In the genomic region with DNA sequence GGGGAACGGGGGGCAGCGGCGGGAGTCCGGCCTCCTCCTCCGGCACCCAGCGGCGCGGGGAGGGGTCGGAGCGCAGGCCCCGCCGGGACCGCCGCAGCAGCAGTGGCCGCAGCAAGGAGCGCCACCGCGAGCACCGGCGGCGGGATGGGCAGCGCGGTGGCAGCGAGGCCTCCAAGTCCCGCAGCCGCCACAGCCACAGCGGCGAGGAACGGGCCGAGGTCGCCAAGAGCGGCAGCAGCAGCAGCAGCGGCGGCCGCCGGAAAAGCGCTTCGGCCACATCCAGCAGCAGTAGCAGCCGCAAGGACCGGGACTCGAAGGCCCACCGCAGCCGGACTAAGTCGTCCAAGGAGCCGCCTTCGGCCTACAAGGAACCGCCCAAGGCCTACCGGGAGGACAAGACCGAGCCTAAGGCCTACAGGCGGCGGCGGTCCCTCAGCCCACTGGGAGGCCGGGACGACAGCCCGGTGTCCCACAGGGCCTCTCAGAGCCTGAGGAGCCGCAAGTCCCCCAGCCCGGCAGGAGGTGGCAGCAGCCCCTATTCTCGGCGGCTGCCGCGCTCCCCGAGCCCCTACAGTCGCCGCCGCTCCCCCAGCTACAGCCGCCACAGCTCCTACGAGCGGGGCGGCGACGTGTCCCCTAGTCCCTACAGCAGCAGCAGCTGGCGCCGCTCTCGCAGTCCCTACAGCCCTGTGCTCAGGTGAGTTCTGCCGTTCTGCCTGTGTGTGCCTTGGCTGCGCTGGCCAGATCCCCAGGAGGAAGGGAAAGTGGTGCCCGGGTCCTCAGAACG, we compare ENCODE assay signal across 8 cellular contexts. TPM values are rescaled to one million over a fixed set of nuclear protein-coding genes. Genes with fewer than 3 reads are reported as not detected.
DNase-seq lines count a peak whose midpoint lies in the region; ATAC-seq lines count a peak whose summit lies in the region.

No MANE protein-coding gene starts in this region.

- H3K27ac Mint-ChIP-seq in activated T-cell treated with anti-CD3 and anti-CD28 coated beads, Interleukin-2, amount 50 U/mL, for 72 hours: peak overlapping the region; percentile 95
- peak overlapping the region; percentile 89 to 100 (median 96) for H3K27ac Mint-ChIP-seq in naive thymus-derived CD8-positive, alpha-beta T cell

- no peaks in the 10 kb centered on the region for H3K27me3 Mint-ChIP-seq in activated T-cell treated with anti-CD3 and anti-CD28 coated beads, Interleukin-2, amount 50 U/mL, for 72 hours (ENCODE audit: low read depth)
- H3K27me3 Mint-ChIP-seq in naive thymus-derived CD8-positive, alpha-beta T cell: no peaks in the 10 kb centered on the region

- DNase-seq in AML-193 (lab: John Stamatoyannopoulos, UW) (peak; percentile 26 to 37), OCI-M1 (lab: John Stamatoyannopoulos, UW) (peak; percentile 74), fibroblast of gingiva (ENCODE audit: low read depth) (peak; percentile 53)
- DNase-seq in activated T-cell treated with anti-CD3 and anti-CD28 coated beads, Interleukin-2, amount 50 U/mL, for 72 hours: peak; percentile 78 to 85
- DNase-seq in naive thymus-derived CD8-positive, alpha-beta T cell: peak; percentile 60 to 84 (median 71)
- DNase-seq in stimulated activated naive CD4-positive, alpha-beta T cell (lab: John Stamatoyannopoulos, UW): peak; percentile 52 to 73 (median 58)

- peaks cover 6 to 8% of the 10 kb centered on the region in 2 donors for H3K36me3 Mint-ChIP-seq in activated T-cell treated with anti-CD3 and anti-CD28 coated beads, Interleukin-2, amount 50 U/mL, for 72 hours (ENCODE audit: insufficient read depth in 2 of 2)
- peaks cover 0 to 5% (median 0%) of the 10 kb centered on the region in 3 donors for H3K36me3 Mint-ChIP-seq in naive thymus-derived CD8-positive, alpha-beta T cell

- ATAC-seq in GM18909 (IDR thresholded peaks at IDR 0.05; ENCODE audit: poor library complexity, unreplicated experiment): peak; percentile 31
- ATAC-seq in HG03280 (IDR thresholded peaks at IDR 0.05; ENCODE audit: unreplicated experiment): peak; percentile 26
- ATAC-seq in activated T-cell treated with anti-CD3 and anti-CD28 coated beads, Interleukin-2, amount 50 U/mL, for 72 hours (replicated peaks in 1 of 2): peak; percentile 32
- ATAC-seq in naive thymus-derived CD8-positive, alpha-beta T cell: peak; percentile 19 to 26

- H3K4me1 Mint-ChIP-seq in activated T-cell treated with anti-CD3 and anti-CD28 coated beads, Interleukin-2, amount 50 U/mL, for 72 hours (ENCODE audit: low read depth): peaks cover 48% of the 10 kb centered on the region
- peaks cover 29 to 62% (median 57%) of the 10 kb centered on the region in 4 donors for H3K4me1 Mint-ChIP-seq in naive thymus-derived CD8-positive, alpha-beta T cell

- peak overlapping the region; percentile 95 to 99 for H3K4me3 Mint-ChIP-seq in activated T-cell treated with anti-CD3 and anti-CD28 coated beads, Interleukin-2, amount 50 U/mL, for 72 hours
- peak overlapping the region; percentile 89 to 99 (median 97) for H3K4me3 Mint-ChIP-seq in naive thymus-derived CD8-positive, alpha-beta T cell

- POLR2A ChIA-PET in naive thymus-derived CD8-positive, alpha-beta T cell (lab: Charles Lee): interaction anchor here (0.5 to 6.2 kb wide), 17 partner anchors 22 to 390 kb away, joined by 3 to 43 read pairs (median 8); partner anchors contain the start of genes MPLKIP and SUGCT

- no peaks in the 10 kb centered on the region for H3K9me3 Mint-ChIP-seq in activated T-cell treated with anti-CD3 and anti-CD28 coated beads, Interleukin-2, amount 50 U/mL, for 72 hours
- H3K9me3 Mint-ChIP-seq in naive thymus-derived CD8-positive, alpha-beta T cell: peaks cover 0 to 2% (median 0%) of the 10 kb centered on the region in 9 donors

RNA-seq across cellular contexts. Expression of gene CDK13, which starts 1.3 kb away (rescaled TPM):
- total RNA-seq in activated T-cell treated with anti-CD3 and anti-CD28 coated beads, Interleukin-2, amount 50 U/mL, for 72 hours: 10 to 100 TPM; 47.6 to 48.2 TPM
- total RNA-seq in naive thymus-derived CD8-positive, alpha-beta T cell: 100 to 1,000 TPM; 100 to 102 TPM
- polyA plus RNA-seq in naive thymus-derived CD8-positive, alpha-beta T cell: 10 to 100 TPM; 26.1 to 38.0 (median 33.6) TPM

Comparison
In these comparisons a context has a peak if more than half of its experiments do, and no peak if none do; other contexts are left out.
1. Peak in every context shown above with its lines: DNase-seq and ATAC-seq.
2. DNase-seq: peak in every context shown above with its lines; median percentile 82 in activated T-cell treated with anti-CD3 and anti-CD28 coated beads, Interleukin-2, amount 50 U/mL, for 72 hours; 74 in OCI-M1; 71 in naive thymus-derived CD8-positive, alpha-beta T cell; 58 in stimulated activated naive CD4-positive, alpha-beta T cell; 53 in fibroblast of gingiva; 32 in AML-193.